ENCODE assay signal across 8 cellular contexts in genomic region chr12:68406134-68406576, GRCh38.
DNase-seq lines count a peak whose midpoint lies in the region; ATAC-seq and TF ChIP-seq lines count a peak whose summit lies in the region.

No MANE protein-coding gene starts in this region.

- no peaks in the 10 kb centered on the region for H3K9me3 ChIP-seq in Peyer's patch
- H3K9me3 ChIP-seq in mucosa of stomach (ENCODE audit: control insufficient read depth, low read length) = no peaks in the 10 kb centered on the region

- TF ChIP-seq POLR2A in Peyer's patch (IDR thresholded peaks at IDR 0.05) = no peak

- ATAC-seq in HG02981 (IDR thresholded peaks at IDR 0.05; ENCODE audit: unreplicated experiment) = no peak

- H3K9ac ChIP-seq in mucosa of stomach (ENCODE audit: low read length) = peak overlapping the region; percentile 42

- H3K27me3 ChIP-seq in Peyer's patch (no peaks in the 10 kb centered on the region), mucosa of stomach (ENCODE audit: control insufficient read depth, insufficient read depth, low read length) (no peaks in the 10 kb centered on the region)

- no peaks in the 10 kb centered on the region for H3K36me3 ChIP-seq in Peyer's patch
- no peaks in the 10 kb centered on the region for H3K36me3 ChIP-seq in mucosa of stomach (ENCODE audit: control insufficient read depth, insufficient read depth, low read length)

- peak overlapping the region; percentile 33 to 79 (median 63) for H3K27ac ChIP-seq in Peyer's patch

- peak in 3 of 6 experiments; percentile 21 to 45 (median 34) for TF ChIP-seq CTCF in Peyer's patch (IDR thresholded peaks at IDR 0.05)
- TF ChIP-seq CTCF in epithelial cell of proximal tubule (conservative IDR thresholded peaks at IDR 0.05; ENCODE audit: low read depth, low read length) = peak; percentile 49

- H3K4me1 ChIP-seq in Peyer's patch (peaks cover 0 to 25% (median 0%) of the 10 kb centered on the region in 4 donors), mucosa of stomach (ENCODE audit: control insufficient read depth, insufficient read depth, low read length) (peaks cover 24% of the 10 kb centered on the region)

- H3K4me3 ChIP-seq in Peyer's patch (no peak overlapping the region), epithelial cell of proximal tubule (ENCODE audit: low read depth, low read length) (peak overlapping the region; percentile 14), mucosa of stomach (ENCODE audit: low read length) (no peak overlapping the region)

- DNase-seq in GM04504 (ENCODE audit: low read depth) (peak; percentile 88), Peyer's patch (peak; percentile 40 to 92 (median 88)), epithelial cell of proximal tubule (ENCODE audit: low read depth) (peak; percentile 54), NAMALWA (ENCODE audit: low spot score) (no peak)
- no peak for DNase-seq in activated naive CD4-positive, alpha-beta T cell (lab: John Stamatoyannopoulos, UW)
- DNase-seq in activated naive CD4-positive, alpha-beta T cell treated with Interleukin-2 at 50 U/mL for 16 hours = no peak

Comparison
In these comparisons a context has a peak if more than half of its experiments do, and no peak if none do; other contexts are left out.
1. DNase-seq: peak in GM04504 (single experiment), Peyer's patch (3 of 3) and epithelial cell of proximal tubule (single experiment); none in activated naive CD4-positive, alpha-beta T cell (0 of 4), activated naive CD4-positive, alpha-beta T cell treated with Interleukin-2 at 50 U/mL for 16 hours (single experiment) and NAMALWA (single experiment).